In genomic region chr17:48597775-48598631, GRCh38 we compare ENCODE assay signal across 8 cellular contexts. TPM values are rescaled to one million over a fixed set of nuclear protein-coding genes. Genes with fewer than 3 reads are reported as not detected.
DNase-seq lines count a peak whose midpoint lies in the region; ATAC-seq lines count a peak whose summit lies in the region.

No MANE protein-coding gene starts in this region.

- H3K4me3 Mint-ChIP-seq in activated naive CD8-positive, alpha-beta T cell treated with anti-CD3 and anti-CD28 coated beads for 36 hours, result peak overlapping the region; percentile 71

- H3K27ac Mint-ChIP-seq in activated naive CD8-positive, alpha-beta T cell treated with anti-CD3 and anti-CD28 coated beads for 36 hours, result no peak overlapping the region

- no peaks in the 10 kb centered on the region for H3K9me3 Mint-ChIP-seq in activated naive CD8-positive, alpha-beta T cell treated with anti-CD3 and anti-CD28 coated beads for 36 hours

- DNase-seq in GM04504 (ENCODE audit: low read depth) (peak; percentile 91), M059J (ENCODE audit: low read depth) (peak; percentile 66), kidney glomerular epithelial cell (lab: John Stamatoyannopoulos, UW) (peak; percentile 32), anterior cingulate cortex (lab: John Stamatoyannopoulos, UW) (no peak), NCI-H446 (lab: John Stamatoyannopoulos, UW) (no peak)
- no peak for DNase-seq in activated naive CD8-positive, alpha-beta T cell treated with anti-CD3 and anti-CD28 coated beads for 36 hours
- DNase-seq in stimulated activated naive CD4-positive, alpha-beta T cell treated with Interleukin-2 at 50 U/mL for 16 hours (lab: John Stamatoyannopoulos, UW), result peak; percentile 16

- peaks cover 31% of the 10 kb centered on the region for H3K4me1 Mint-ChIP-seq in activated naive CD8-positive, alpha-beta T cell treated with anti-CD3 and anti-CD28 coated beads for 36 hours

- no peaks in the 10 kb centered on the region for H3K36me3 Mint-ChIP-seq in activated naive CD8-positive, alpha-beta T cell treated with anti-CD3 and anti-CD28 coated beads for 36 hours

- no peak for ATAC-seq in HG03439 (IDR thresholded peaks at IDR 0.05; ENCODE audit: unreplicated experiment)

- H3K27me3 Mint-ChIP-seq in activated naive CD8-positive, alpha-beta T cell treated with anti-CD3 and anti-CD28 coated beads for 36 hours, result peaks cover 98% of the 10 kb centered on the region

RNA-seq across cellular contexts. Expression of gene HOXB5, which starts 4.4 kb away (rescaled TPM):
- total RNA-seq in M059J (2014; rRNA removed; shearing (Covaris generic)), result 0.10 and 0.37 TPM in 2 replicates
- not detected for total RNA-seq in activated naive CD8-positive, alpha-beta T cell treated with anti-CD3 and anti-CD28 coated beads for 36 hours

RNA-seq across cellular contexts. Expression of gene HOXB6, which starts 6.8 kb away (rescaled TPM):
- total RNA-seq in M059J (2014; rRNA removed; shearing (Covaris generic)), result 6.2 and 9.4 TPM in 2 replicates
- not detected for total RNA-seq in activated naive CD8-positive, alpha-beta T cell treated with anti-CD3 and anti-CD28 coated beads for 36 hours

RNA-seq across cellular contexts. Expression of gene HOXB3, which starts 8.0 kb away (rescaled TPM):
- total RNA-seq in M059J (2014; rRNA removed; shearing (Covaris generic)), result 10.2 and 15.4 TPM in 2 replicates
- total RNA-seq in activated naive CD8-positive, alpha-beta T cell treated with anti-CD3 and anti-CD28 coated beads for 36 hours, result 1 to 10 TPM; 1.4 to 2.0 TPM

RNA-seq across cellular contexts. Expression of gene HOXB7, which starts 12.8 kb away (rescaled TPM):
- 20.0 and 23.3 TPM in 2 replicates for total RNA-seq in M059J (2014; rRNA removed; shearing (Covaris generic))
- 1 to 10 TPM in 1 of 2 experiments, under 1 TPM in 1; 0.62 to 1.4 TPM for total RNA-seq in activated naive CD8-positive, alpha-beta T cell treated with anti-CD3 and anti-CD28 coated beads for 36 hours

RNA-seq across cellular contexts. Expression of gene HOXB8, which starts 17.1 kb away (rescaled TPM):
- 5.5 and 6.3 TPM in 2 replicates for total RNA-seq in M059J (2014; rRNA removed; shearing (Covaris generic))
- total RNA-seq in activated naive CD8-positive, alpha-beta T cell treated with anti-CD3 and anti-CD28 coated beads for 36 hours, result not detected

Comparison
In these comparisons a context has a peak if more than half of its experiments do, and no peak if none do; other contexts are left out.
1. DNase-seq: peak in GM04504 (single experiment), M059J (single experiment), kidney glomerular epithelial cell (single experiment) and stimulated activated naive CD4-positive, alpha-beta T cell treated with Interleukin-2 at 50 U/mL for 16 hours (single experiment); none in activated naive CD8-positive, alpha-beta T cell treated with anti-CD3 and anti-CD28 coated beads for 36 hours (single experiment), anterior cingulate cortex (0 of 58) and NCI-H446 (0 of 2).